8 cellular contexts compared by ENCODE assay signal in genomic region chr4:128191115-128191897, GRCh38.
DNase-seq lines count a peak whose midpoint lies in the region; ATAC-seq and TF ChIP-seq lines count a peak whose summit lies in the region.

No MANE protein-coding gene starts in this region.

- no peaks in the 10 kb centered on the region for H3K27me3 Mint-ChIP-seq in activated T-cell treated with anti-CD3 and anti-CD28 coated beads, Interleukin-2, amount 50 U/mL, for 72 hours (ENCODE audit: low read depth)

- TF ChIP-seq CTCF in DOHH2 (IDR thresholded peaks at IDR 0.05; ENCODE audit: low read depth, low read length, poor library complexity, severe bottlenecking) (peak; percentile 95), PC-9 (conservative IDR thresholded peaks at IDR 0.05) (peak; percentile 89), fibroblast of the aortic adventitia (IDR thresholded peaks at IDR 0.05; ENCODE audit: insufficient read depth, low read length) (peak; percentile 83), thoracic aorta (IDR thresholded peaks at IDR 0.05) (peak; percentile 80)

- H3K9me3 ChIP-seq in DOHH2 (ENCODE audit: control insufficient read depth, insufficient read depth, low read length), result no peaks in the 10 kb centered on the region
- no peaks in the 10 kb centered on the region for H3K9me3 ChIP-seq in PC-9 (ENCODE audit: insufficient read depth, low read depth)
- no peaks in the 10 kb centered on the region for H3K9me3 ChIP-seq in thoracic aorta

- DNase-seq in HuH-7 (ENCODE audit: low spot score), result peak; percentile 13
- DNase-seq in PC-9, result peak; percentile 45 to 55
- peak; percentile 69 to 70 for DNase-seq in activated T-cell treated with anti-CD3 and anti-CD28 coated beads, Interleukin-2, amount 50 U/mL, for 72 hours
- DNase-seq in fibroblast of the aortic adventitia (ENCODE audit: low read depth), result peak; percentile 82
- DNase-seq in nucleus accumbens (lab: John Stamatoyannopoulos, UW), result peak in 43 of 56 donors; percentile 1 to 80 (median 28)
- DNase-seq in thoracic aorta (ENCODE audit: low spot score), result no peak

- H3K27ac ChIP-seq in DOHH2 (ENCODE audit: low read depth, low read length) (no peak overlapping the region), PC-9 (no peak overlapping the region), thoracic aorta (no peak overlapping the region)

- no peaks in the 10 kb centered on the region for H3K9me2 ChIP-seq in DOHH2 (replicated peaks; ENCODE audit: control insufficient read depth, low read length)
- H3K9me2 ChIP-seq in PC-9 (ENCODE audit: insufficient read depth), result no peaks in the 10 kb centered on the region

- no TSS peak for BruUV-seq in PC-9 (replicated peaks; lab: Mats Ljungman, UMichigan)

- H3K9me3 Mint-ChIP-seq in activated T-cell treated with anti-CD3 and anti-CD28 coated beads, Interleukin-2, amount 50 U/mL, for 72 hours, result no peaks in the 10 kb centered on the region

- ATAC-seq in GM21576 (IDR thresholded peaks at IDR 0.05; ENCODE audit: unreplicated experiment), result peak; percentile 100
- peak; percentile 93 to 95 for ATAC-seq in activated T-cell treated with anti-CD3 and anti-CD28 coated beads, Interleukin-2, amount 50 U/mL, for 72 hours (replicated peaks in 1 of 2)
- ATAC-seq in thoracic aorta (ENCODE audit: insufficient number of reproducible peaks, low FRiP score, low read depth), result peak; percentile 89

- intact Hi-C loops in PC-9 (cut with micrococcal nuclease; ENCODE audit: unreplicated experiment), result loop anchor here (1.0 to 5.0 kb wide), 7 partner anchors 97 to 1151 kb away; no protein-coding TSS in a partner anchor

- H3F3A ChIP-seq in DOHH2 (ENCODE audit: control insufficient read depth, insufficient read depth) (no peaks in the 10 kb centered on the region), PC-9 (ENCODE audit: insufficient read depth, low read depth) (no peaks in the 10 kb centered on the region)

- H3K4me3 ChIP-seq in DOHH2 (ENCODE audit: low read length), result no peak overlapping the region
- no peak overlapping the region for H3K4me3 ChIP-seq in PC-9
- H3K4me3 ChIP-seq in fibroblast of the aortic adventitia (ENCODE audit: low read depth, low read length), result no peak overlapping the region
- no peak overlapping the region for H3K4me3 ChIP-seq in thoracic aorta

- no peaks in the 10 kb centered on the region for H3K36me3 Mint-ChIP-seq in activated T-cell treated with anti-CD3 and anti-CD28 coated beads, Interleukin-2, amount 50 U/mL, for 72 hours (ENCODE audit: insufficient read depth in 2 of 2)

- no peak overlapping the region for H2AFZ ChIP-seq in PC-9

- H3K79me2 ChIP-seq in DOHH2 (ENCODE audit: control insufficient read depth, low read length), result no peaks in the 10 kb centered on the region
- no peaks in the 10 kb centered on the region for H3K79me2 ChIP-seq in PC-9 (ENCODE audit: low read depth)

- H3K36me3 ChIP-seq in DOHH2 (ENCODE audit: control insufficient read depth, low read length), result no peaks in the 10 kb centered on the region
- H3K36me3 ChIP-seq in PC-9 (ENCODE audit: low read depth), result no peaks in the 10 kb centered on the region
- H3K36me3 ChIP-seq in thoracic aorta, result no peaks in the 10 kb centered on the region

- no peak overlapping the region for H3K4me3 Mint-ChIP-seq in activated T-cell treated with anti-CD3 and anti-CD28 coated beads, Interleukin-2, amount 50 U/mL, for 72 hours

- H3K4me1 Mint-ChIP-seq in activated T-cell treated with anti-CD3 and anti-CD28 coated beads, Interleukin-2, amount 50 U/mL, for 72 hours (ENCODE audit: low read depth), result no peaks in the 10 kb centered on the region

- H3K27ac Mint-ChIP-seq in activated T-cell treated with anti-CD3 and anti-CD28 coated beads, Interleukin-2, amount 50 U/mL, for 72 hours, result no peak overlapping the region

- H4K20me1 ChIP-seq in DOHH2 (ENCODE audit: control insufficient read depth, insufficient read depth, low read depth, low read length) (no peaks in the 10 kb centered on the region), PC-9 (ENCODE audit: insufficient read depth) (no peaks in the 10 kb centered on the region)

- H3K4me1 ChIP-seq in DOHH2 (ENCODE audit: control insufficient read depth, low read length) (no peaks in the 10 kb centered on the region), PC-9 (replicated peaks; ENCODE audit: insufficient read depth) (no peaks in the 10 kb centered on the region), thoracic aorta (ENCODE audit: control insufficient read depth in 1 of 2, low read depth in 2 of 2) (peaks cover 3 to 11% of the 10 kb centered on the region in 2 donors)

- CTCF ChIA-PET in PC-9 (lab: Charles Lee), result interaction anchor here (0.6 to 0.9 kb wide), 3 partner anchors 57 to 314 kb away, joined by 3 to 7 read pairs (median 4); no protein-coding TSS in a partner anchor

- H3K27me3 ChIP-seq in DOHH2 (ENCODE audit: control insufficient read depth, low read length) (no peaks in the 10 kb centered on the region), PC-9 (ENCODE audit: insufficient read depth, low read depth) (no peaks in the 10 kb centered on the region), thoracic aorta (replicated peaks; ENCODE audit: insufficient read depth) (no peaks in the 10 kb centered on the region)

- POLR2A ChIA-PET in PC-9 (lab: Charles Lee; ENCODE audit: unreplicated experiment), result no interaction called here

- H3K4me2 ChIP-seq in DOHH2 (ENCODE audit: low read length), result no peak overlapping the region
- H3K4me2 ChIP-seq in PC-9, result no peak overlapping the region
